ENCODE assay signal across 13 cellular contexts in the genomic region with DNA sequence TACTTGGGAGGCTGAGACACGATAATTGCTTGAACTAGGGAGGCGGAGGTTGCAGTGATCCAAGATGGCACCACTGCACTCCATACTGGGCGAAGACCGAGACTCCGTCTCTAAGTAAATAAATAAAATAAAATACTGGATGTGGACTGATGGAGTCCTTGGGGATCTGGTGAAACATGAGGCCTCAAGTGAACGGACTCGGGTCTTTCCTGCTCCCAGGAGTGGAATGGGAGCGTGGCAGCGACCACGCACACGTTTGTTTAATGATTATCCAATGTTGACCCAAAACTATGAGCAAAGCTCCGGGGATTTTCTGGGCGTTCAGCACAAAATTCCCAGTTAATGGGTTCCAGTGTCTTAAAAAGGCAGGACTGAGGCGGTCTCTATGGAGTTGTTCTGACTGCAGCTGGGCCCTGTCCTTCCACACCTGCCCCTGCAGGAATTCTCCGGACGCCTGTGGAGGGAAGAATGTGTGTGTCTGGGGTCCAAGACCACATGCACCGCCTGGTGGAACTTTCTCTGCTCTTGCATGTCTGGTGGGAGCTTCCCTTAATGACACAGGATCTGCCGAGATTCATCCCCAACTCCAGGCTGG. TPM values are rescaled to one million over a fixed set of nuclear protein-coding genes. Genes with fewer than 3 reads are reported as not detected.
DNase-seq lines count a peak whose midpoint lies in the region; ATAC-seq and TF ChIP-seq lines count a peak whose summit lies in the region.
"Had no signal": no experiment of that assay in that cellular context is flagged by ENCODE, and none has a peak within 500 bp of the region (broad histone marks: within the 10 kb centered on the region; RNA-seq: fewer than 3 reads in every experiment).

No MANE protein-coding gene starts in this region.

- H3K4ac ChIP-seq in trophoblast cell (ENCODE audit: low read depth, low read length), result no peak overlapping the region

- peak overlapping the region; percentile 95 for H4K91ac ChIP-seq in trophoblast cell (ENCODE audit: low read depth, low read length)

- peaks cover 79% of the 10 kb centered on the region for H3K4me1 ChIP-seq in left ventricle myocardium inferior
- H3K4me1 ChIP-seq in trophoblast cell (ENCODE audit: control insufficient read depth in 1 of 2, insufficient read depth in 2 of 2, low read length in 2 of 2), result peaks cover 42 to 47% of the 10 kb centered on the region in 2 experiments

- no peaks in the 10 kb centered on the region for H3K36me3 ChIP-seq in left ventricle myocardium inferior
- peaks cover 0 to 6% of the 10 kb centered on the region in 2 experiments for H3K36me3 ChIP-seq in trophoblast cell (ENCODE audit: control insufficient read depth in 1 of 2, insufficient read depth in 2 of 2, low read length in 2 of 2)

- no peak overlapping the region for H3K14ac ChIP-seq in trophoblast cell (ENCODE audit: low read length)

- intact Hi-C loops in left ventricle myocardium inferior (cut with micrococcal nuclease), result no loop called here

- H3K4me3 ChIP-seq in left ventricle myocardium inferior, result no peak overlapping the region
- no peak overlapping the region for H3K4me3 ChIP-seq in trophoblast cell (ENCODE audit: low read depth, low read length)

- DNase-seq in ACHN (peak; percentile 64), left ventricle myocardium inferior (peak; percentile 68), trophoblast cell (no peak), NCI-H446 (lab: John Stamatoyannopoulos, UW) (no peak)
- no peak for DNase-seq in activated CD8-positive, alpha-beta memory T cell treated with anti-CD3 and anti-CD28 coated beads, Interleukin-2, amount 50 U/mL, for 4 hours
- DNase-seq: activated CD4-positive, alpha-beta T cell treated with anti-CD3 and anti-CD28 coated beads, Interleukin-2, amount 50 U/mL, for 1 hour; GF-D8; H9; Kasumi-1; NCI-H510A treated with DMSO at 0.1 percent for 48 hours had no signal

- no peak overlapping the region for H3K4me2 ChIP-seq in trophoblast cell (ENCODE audit: low read length)

- no peak overlapping the region for H2AFZ ChIP-seq in trophoblast cell (ENCODE audit: insufficient read depth, low read length, poor library complexity)

- H3K18ac ChIP-seq in trophoblast cell (ENCODE audit: low read length), result peak overlapping the region; percentile 95

- peaks cover 17% of the 10 kb centered on the region for H3K79me2 ChIP-seq in trophoblast cell (ENCODE audit: control insufficient read depth, insufficient read depth, low read length, poor library complexity)

- TF ChIP-seq CTCF in left ventricle myocardium inferior (IDR thresholded peaks at IDR 0.05; ENCODE audit: borderline replicate concordance), result no peak

- peaks cover 23% of the 10 kb centered on the region for H3K79me1 ChIP-seq in trophoblast cell (ENCODE audit: low read length)

- no peak overlapping the region for H2BK120ac ChIP-seq in trophoblast cell (ENCODE audit: insufficient read depth, low read length, poor library complexity)

- no peak overlapping the region for H2BK12ac ChIP-seq in trophoblast cell (ENCODE audit: low read length)

- H3K23ac ChIP-seq in trophoblast cell (ENCODE audit: low read length), result no peak overlapping the region

- peak overlapping the region; percentile 24 for H4K8ac ChIP-seq in trophoblast cell (ENCODE audit: low read depth, low read length)

- H3K27me3 ChIP-seq in left ventricle myocardium inferior (ENCODE audit: low read depth) (no peaks in the 10 kb centered on the region), trophoblast cell (ENCODE audit: insufficient read depth, low read length) (no peaks in the 10 kb centered on the region)

- no CpG with 5 or more reads among the region's 18 CpGs for WGBS in trophoblast cell (ENCODE audit: extremely low coverage, insufficient coverage, insufficient read length)

- ATAC-seq in GM21360 (IDR thresholded peaks at IDR 0.05; ENCODE audit: unreplicated experiment), result no peak
- no peak for ATAC-seq in HG02938 (IDR thresholded peaks at IDR 0.05; ENCODE audit: unreplicated experiment)

- peak overlapping the region; percentile 8 for H2BK5ac ChIP-seq in trophoblast cell (ENCODE audit: low read depth, low read length, poor library complexity)

- peak overlapping the region; percentile 83 for H3K27ac ChIP-seq in angular gyrus (ENCODE audit: low read depth, low read length)
- peak overlapping the region; percentile 76 for H3K27ac ChIP-seq in left ventricle myocardium inferior (replicated peaks)
- no peak overlapping the region for H3K27ac ChIP-seq in trophoblast cell (ENCODE audit: low read depth, low read length)

- no peak overlapping the region for H2AK5ac ChIP-seq in trophoblast cell (ENCODE audit: low read length)

- H4K12ac ChIP-seq in trophoblast cell (ENCODE audit: low read depth, low read length), result no peak overlapping the region

- H3K9me3 ChIP-seq in left ventricle myocardium inferior (replicated peaks), result no peaks in the 10 kb centered on the region
- H3K9me3 ChIP-seq in trophoblast cell (ENCODE audit: insufficient read depth, low read depth, low read length), result no peaks in the 10 kb centered on the region

- no peak overlapping the region for H3K9ac ChIP-seq in trophoblast cell (ENCODE audit: low read length)

- in situ Hi-C loops in ACHN (cut with HindIII; ENCODE audit: low pct_ligation_motif_present, low pct_unique_long_range_greater_than_20kb, low sequenced_read_pairs), result no loop called here

RNA-seq across cellular contexts. Expression of a gene that starts 26.6 kb away (rescaled TPM):
- 8.7 TPM for total RNA-seq in left ventricle myocardium inferior
- 51.6 and 53.5 TPM in 2 replicates for polyA plus RNA-seq in trophoblast cell (2013)

Comparison
In these comparisons a context has a peak if more than half of its experiments do, and no peak if none do; other contexts are left out.
1. DNase-seq: peak in ACHN (single experiment) and left ventricle myocardium inferior (single experiment); none in trophoblast cell (0 of 2), NCI-H446 (0 of 2) and activated CD8-positive, alpha-beta memory T cell treated with anti-CD3 and anti-CD28 coated beads, Interleukin-2, amount 50 U/mL, for 4 hours (single experiment).